Comparison of ENCODE assay signal across 1 cellular context in the genomic region with DNA sequence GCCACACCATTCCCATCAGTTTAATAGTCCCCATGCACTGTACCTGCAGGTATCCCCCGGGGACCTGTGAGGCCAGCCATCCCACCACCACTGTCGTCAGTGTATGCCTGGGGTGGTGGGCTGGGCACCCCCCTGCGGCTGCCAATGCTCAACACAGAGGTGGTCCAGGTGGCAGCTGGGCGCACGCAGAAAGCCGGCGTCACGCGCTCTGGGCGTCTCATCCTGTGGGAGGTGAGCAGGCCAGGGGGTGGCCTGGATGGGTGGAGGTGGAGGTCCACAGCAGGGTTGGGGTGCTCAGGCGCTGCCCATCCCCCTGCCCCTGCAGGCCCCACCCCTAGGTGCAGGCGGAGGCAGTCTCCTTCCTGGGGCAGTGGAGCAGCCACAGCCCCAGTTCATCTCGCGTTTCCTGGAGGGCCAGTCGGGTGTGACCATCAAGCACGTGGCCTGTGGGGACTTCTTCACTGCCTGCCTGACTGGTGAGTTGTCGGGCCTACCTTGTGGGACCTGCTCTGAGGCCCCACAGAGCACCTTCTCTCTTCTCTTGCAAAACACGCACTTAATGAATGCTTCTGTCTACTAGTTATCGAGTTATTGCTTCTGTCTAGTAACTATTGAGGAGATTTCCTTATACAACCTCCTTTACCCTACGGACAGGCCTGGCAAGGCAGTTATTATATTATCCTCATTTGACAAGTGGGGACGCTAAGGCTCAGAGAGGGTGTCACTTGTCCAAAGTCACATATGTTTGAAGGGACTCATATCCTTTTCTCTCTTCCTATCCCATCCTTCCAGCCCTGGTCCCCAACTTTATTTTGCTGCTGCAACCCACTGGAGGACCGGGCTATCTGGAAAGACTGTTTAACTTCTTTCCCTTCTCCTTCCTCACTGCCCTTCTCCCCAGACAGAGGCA.
TF ChIP-seq lines count a peak whose summit lies in the region.

No MANE protein-coding gene starts in this region.

TF ChIP-seq in IMR-90, 13 proteins besides CTCF, POLR2A, EP300 and RAD21 (continued from another document):
- TF ChIP-seq, protein P1, sequence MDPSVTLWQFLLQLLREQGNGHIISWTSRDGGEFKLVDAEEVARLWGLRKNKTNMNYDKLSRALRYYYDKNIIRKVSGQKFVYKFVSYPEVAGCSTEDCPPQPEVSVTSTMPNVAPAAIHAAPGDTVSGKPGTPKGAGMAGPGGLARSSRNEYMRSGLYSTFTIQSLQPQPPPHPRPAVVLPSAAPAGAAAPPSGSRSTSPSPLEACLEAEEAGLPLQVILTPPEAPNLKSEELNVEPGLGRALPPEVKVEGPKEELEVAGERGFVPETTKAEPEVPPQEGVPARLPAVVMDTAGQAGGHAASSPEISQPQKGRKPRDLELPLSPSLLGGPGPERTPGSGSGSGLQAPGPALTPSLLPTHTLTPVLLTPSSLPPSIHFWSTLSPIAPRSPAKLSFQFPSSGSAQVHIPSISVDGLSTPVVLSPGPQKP (IDR thresholded peaks at IDR 0.05; ENCODE audit: borderline replicate concordance, low read depth, low read length): no peak
